ENCODE assay signal across 13 cellular contexts in genomic region chr7:24949884-24950283, GRCh38.
"Had no signal": no experiment of that assay in that cellular context is flagged by ENCODE, and none has a peak within 500 bp of the region (broad histone marks: within the 10 kb centered on the region; RNA-seq: fewer than 3 reads in every experiment).

No MANE protein-coding gene starts in this region.

- H3K27ac Mint-ChIP-seq: activated CD4-positive, alpha-beta T cell treated with anti-CD3 and anti-CD28 coated beads, Interleukin-2, amount 10 ng/mL, durations not matched to agents 24 days and 14 days; activated naive CD4-positive, alpha-beta T cell treated with anti-CD3 and anti-CD28 coated beads for 36 hours had no signal

- H3K27me3 Mint-ChIP-seq: activated CD4-positive, alpha-beta T cell treated with anti-CD3 and anti-CD28 coated beads, Interleukin-2, amount 10 ng/mL, durations not matched to agents 24 days and 14 days; naive thymus-derived CD4-positive, alpha-beta T cell had no signal

- H3K4me3 Mint-ChIP-seq: activated CD4-positive, alpha-beta T cell treated with anti-CD3 and anti-CD28 coated beads, Interleukin-2, amount 10 ng/mL, durations not matched to agents 24 days and 14 days; activated naive CD4-positive, alpha-beta T cell treated with anti-CD3 and anti-CD28 coated beads for 36 hours; naive thymus-derived CD4-positive, alpha-beta T cell; WTC11 had no signal

- DNase-seq: activated CD4-positive, alpha-beta T cell treated with anti-CD3 and anti-CD28 coated beads, Interleukin-2, amount 10 ng/mL, durations not matched to agents 24 days and 14 days; activated CD8-positive, alpha-beta memory T cell treated with anti-CD3 and anti-CD28 coated beads, Interleukin-2, amount 50 U/mL, for 48 hours; activated naive CD4-positive, alpha-beta T cell treated with anti-CD3 and anti-CD28 coated beads for 36 hours; dorsolateral prefrontal cortex; mucosa of descending colon; naive thymus-derived CD4-positive, alpha-beta T cell; stimulated activated CD4-positive, alpha-beta T cell treated with anti-CD3 and anti-CD28 coated beads, Interleukin-4, amount 100 ng/mL, for 1 hour; stimulated activated naive CD8-positive, alpha-beta T cell treated with anti-CD3 and anti-CD28 coated beads, Interleukin-15, Interleukin-2, amounts not matched to agents 100 U/mL and 50 U/mL, for 24 hours; T-helper 2 cell; transverse colon had no signal

- H3K36me3 Mint-ChIP-seq: WTC11 had no signal

- H3K4me3 ChIP-seq: dorsolateral prefrontal cortex, hepatocyte, mucosa of descending colon, transverse colon had no signal

- ATAC-seq: left lobe of liver; mucosa of descending colon; naive thymus-derived CD4-positive, alpha-beta T cell; stimulated activated naive CD8-positive, alpha-beta T cell treated with anti-CD3 and anti-CD28 coated beads, Interleukin-15, Interleukin-2, amounts not matched to agents 100 U/mL and 50 U/mL, for 24 hours; WTC11 had no signal

- H3K9me3 Mint-ChIP-seq: activated CD4-positive, alpha-beta T cell treated with anti-CD3 and anti-CD28 coated beads, Interleukin-2, amount 10 ng/mL, durations not matched to agents 24 days and 14 days; activated naive CD4-positive, alpha-beta T cell treated with anti-CD3 and anti-CD28 coated beads for 36 hours; naive thymus-derived CD4-positive, alpha-beta T cell; WTC11 had no signal
